Comparison of ENCODE assay signal across 8 cellular contexts in the genomic region with DNA sequence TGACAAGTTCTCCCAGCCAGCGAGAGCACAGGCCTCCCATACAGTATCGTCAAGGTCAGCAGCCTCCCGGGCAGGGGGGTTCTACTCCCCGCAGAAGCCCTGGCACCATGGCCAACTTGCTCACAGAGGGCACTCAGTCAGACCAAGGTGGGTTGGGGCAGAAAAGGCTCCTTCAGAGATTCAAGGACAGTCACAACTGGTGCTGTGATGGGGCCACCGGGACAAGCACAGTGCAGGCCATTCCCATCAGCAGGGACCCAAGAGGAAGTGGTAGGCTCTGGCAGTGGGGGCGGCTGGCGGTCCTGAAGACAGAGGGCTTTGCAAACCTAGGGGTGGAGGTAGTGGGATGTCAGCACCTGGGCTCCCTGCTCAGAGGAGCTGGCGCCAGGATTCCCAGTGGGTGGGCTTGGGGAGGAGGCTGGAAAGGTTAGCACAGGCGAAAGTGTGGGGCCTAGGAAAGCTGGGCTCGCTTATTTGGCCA. TPM values are rescaled to one million over a fixed set of nuclear protein-coding genes. Genes with fewer than 3 reads are reported as not detected.
A peak's percentile ranks its signal among the peaks of the same experiment; 100 is the strongest.
DNase-seq lines count a peak whose midpoint lies in the region; ATAC-seq and TF ChIP-seq lines count a peak whose summit lies in the region.

No MANE protein-coding gene starts in this region.

- CTCF ChIA-PET in naive thymus-derived CD4-positive, alpha-beta T cell (lab: Charles Lee), result interaction anchor here (0.5 to 7.7 kb wide), 25 partner anchors 8 to 348 kb away, joined by 3 to 90 read pairs (median 7); a partner anchor contains a TSS

- H3K36me3 Mint-ChIP-seq in naive thymus-derived CD4-positive, alpha-beta T cell, result peaks cover 0 to 5% (median 0%) of the 10 kb centered on the region in 5 donors

- H3K4me3 ChIP-seq in duodenal mucosa (ENCODE audit: low read depth in 1 of 2, low read length in 2 of 2), result peak overlapping the region; percentile 41 to 65
- H3K4me3 ChIP-seq in naive thymus-derived CD4-positive, alpha-beta T cell (ENCODE audit: low read length), result peak overlapping the region; percentile 82

- peak overlapping the region; percentile 100 for H3K27ac ChIP-seq in duodenal mucosa (ENCODE audit: low read depth, low read length)
- H3K27ac ChIP-seq in naive thymus-derived CD4-positive, alpha-beta T cell (ENCODE audit: low read depth, low read length), result peak overlapping the region; percentile 98

- intact Hi-C loops in naive thymus-derived CD4-positive, alpha-beta T cell (cut with micrococcal nuclease), result loop anchor here in 1 of 2 donors (1.0 to 5.0 kb wide), 3 partner anchors 8 to 158 kb away; no protein-coding TSS in a partner anchor

- peak overlapping the region; percentile 98 to 100 (median 99) for H3K27ac Mint-ChIP-seq in naive thymus-derived CD4-positive, alpha-beta T cell

- peaks cover 0 to 2% (median 0%) of the 10 kb centered on the region in 11 donors for H3K9me3 Mint-ChIP-seq in naive thymus-derived CD4-positive, alpha-beta T cell

- peaks cover 0 to 11% of the 10 kb centered on the region in 2 donors for H3K36me3 ChIP-seq in duodenal mucosa (ENCODE audit: control insufficient read depth in 1 of 2, insufficient read depth in 2 of 2, low read length in 2 of 2)
- peaks cover 0 to 13% (median 0%) of the 10 kb centered on the region in 3 experiments for H3K36me3 ChIP-seq in naive thymus-derived CD4-positive, alpha-beta T cell (ENCODE audit: control insufficient read depth in 2 of 3, insufficient read depth in 3 of 3, low read length in 3 of 3)

- H3K4me3 Mint-ChIP-seq in naive thymus-derived CD4-positive, alpha-beta T cell, result peak overlapping the region; percentile 92 to 100 (median 97)

- DNase-seq in GM20000 (ENCODE audit: low spot score) (peak; percentile 20), SW480 (ENCODE audit: low spot score) (peak; percentile 23), NCI-H1092 treated with DMSO at 0.1 percent for 48 hours (lab: John Stamatoyannopoulos, UW) (no peak), mucosa of gallbladder (ENCODE audit: low spot score) (no peak), middle frontal gyrus (ENCODE audit: extremely low spot score, low spot score) (no peak)
- peak in 5 of 9 donors; percentile 14 to 47 (median 30) for DNase-seq in naive thymus-derived CD4-positive, alpha-beta T cell

- H3K27me3 ChIP-seq in duodenal mucosa (ENCODE audit: control insufficient read depth in 1 of 2, insufficient read depth in 2 of 2, low read length in 2 of 2), result no peaks in the 10 kb centered on the region
- H3K27me3 ChIP-seq in naive thymus-derived CD4-positive, alpha-beta T cell (ENCODE audit: control insufficient read depth in 2 of 2, insufficient read depth in 2 of 2, low read length in 2 of 2), result no peaks in the 10 kb centered on the region

- peaks cover 36 to 52% (median 45%) of the 10 kb centered on the region in 7 donors for H3K4me1 Mint-ChIP-seq in naive thymus-derived CD4-positive, alpha-beta T cell

- H3K27me3 Mint-ChIP-seq in naive thymus-derived CD4-positive, alpha-beta T cell, result no peaks in the 10 kb centered on the region

- peaks cover 58 to 68% of the 10 kb centered on the region in 2 donors for H3K4me1 ChIP-seq in duodenal mucosa (ENCODE audit: control insufficient read depth in 1 of 2, insufficient read depth in 2 of 2, low read length in 2 of 2)
- H3K4me1 ChIP-seq in naive thymus-derived CD4-positive, alpha-beta T cell (ENCODE audit: control insufficient read depth in 2 of 2, insufficient read depth in 2 of 2, low read length in 2 of 2), result peaks cover 36 to 46% of the 10 kb centered on the region in 2 donors

- POLR2A ChIA-PET in naive thymus-derived CD4-positive, alpha-beta T cell (lab: Charles Lee), result interaction anchor here (0.7 to 21.7 kb wide), 17 partner anchors 9 to 197 kb away, joined by 3 to 2591 read pairs (median 13); a partner anchor contains a TSS

- TF ChIP-seq CTCF in GM20000 (IDR thresholded peaks at IDR 0.05; ENCODE audit: extremely low read depth, missing control alignments), result no peak

- H3K9ac ChIP-seq in duodenal mucosa (ENCODE audit: low read depth in 1 of 2, low read length in 2 of 2), result peak overlapping the region; percentile 97 to 100

- ATAC-seq in naive thymus-derived CD4-positive, alpha-beta T cell, result no peak
- ATAC-seq in GM18870 (IDR thresholded peaks at IDR 0.05; ENCODE audit: unreplicated experiment), result no peak

- H3K9me3 ChIP-seq in duodenal mucosa (ENCODE audit: control insufficient read depth in 1 of 2, low read length in 2 of 2), result no peaks in the 10 kb centered on the region
- H3K9me3 ChIP-seq in naive thymus-derived CD4-positive, alpha-beta T cell (ENCODE audit: control insufficient read depth in 2 of 3, low read length in 3 of 3), result no peaks in the 10 kb centered on the region

RNA-seq across cellular contexts. Expression of a gene that starts 5.3 kb away (rescaled TPM):
- 1,000 to 10,000 TPM in 1 of 5 experiments, 100 to 1,000 TPM in 4; 358 to 1,454 (median 414) TPM for total RNA-seq in naive thymus-derived CD4-positive, alpha-beta T cell
- polyA plus RNA-seq in naive thymus-derived CD4-positive, alpha-beta T cell, result 1 to 10 TPM; 2.5 to 2.6 TPM
- total RNA-seq in mucosa of gallbladder, result 1,012 TPM

RNA-seq across cellular contexts. Expression of a gene that starts 30.8 kb away (rescaled TPM):
- total RNA-seq in naive thymus-derived CD4-positive, alpha-beta T cell, result 10 to 100 TPM; 28.9 to 66.8 (median 44.7) TPM
- 10 to 100 TPM; 39.3 to 55.8 TPM for polyA plus RNA-seq in naive thymus-derived CD4-positive, alpha-beta T cell
- 40.8 TPM for total RNA-seq in mucosa of gallbladder

RNA-seq across cellular contexts. Expression of a gene that starts 34.8 kb away (rescaled TPM):
- 10 to 100 TPM; 20.2 to 90.6 (median 34.1) TPM for total RNA-seq in naive thymus-derived CD4-positive, alpha-beta T cell
- polyA plus RNA-seq in naive thymus-derived CD4-positive, alpha-beta T cell, result 10 to 100 TPM; 12.3 to 21.3 TPM
- 7.1 TPM for total RNA-seq in mucosa of gallbladder

Comparison
In these comparisons a context has a peak if more than half of its experiments do, and no peak if none do; other contexts are left out.
1. DNase-seq: peak in GM20000 (single experiment), SW480 (single experiment) and naive thymus-derived CD4-positive, alpha-beta T cell (5 of 9); none in NCI-H1092 treated with DMSO at 0.1 percent for 48 hours (single experiment), mucosa of gallbladder (single experiment) and middle frontal gyrus (single experiment).